Comparison of ENCODE assay signal across 12 cellular contexts in the genomic region with DNA sequence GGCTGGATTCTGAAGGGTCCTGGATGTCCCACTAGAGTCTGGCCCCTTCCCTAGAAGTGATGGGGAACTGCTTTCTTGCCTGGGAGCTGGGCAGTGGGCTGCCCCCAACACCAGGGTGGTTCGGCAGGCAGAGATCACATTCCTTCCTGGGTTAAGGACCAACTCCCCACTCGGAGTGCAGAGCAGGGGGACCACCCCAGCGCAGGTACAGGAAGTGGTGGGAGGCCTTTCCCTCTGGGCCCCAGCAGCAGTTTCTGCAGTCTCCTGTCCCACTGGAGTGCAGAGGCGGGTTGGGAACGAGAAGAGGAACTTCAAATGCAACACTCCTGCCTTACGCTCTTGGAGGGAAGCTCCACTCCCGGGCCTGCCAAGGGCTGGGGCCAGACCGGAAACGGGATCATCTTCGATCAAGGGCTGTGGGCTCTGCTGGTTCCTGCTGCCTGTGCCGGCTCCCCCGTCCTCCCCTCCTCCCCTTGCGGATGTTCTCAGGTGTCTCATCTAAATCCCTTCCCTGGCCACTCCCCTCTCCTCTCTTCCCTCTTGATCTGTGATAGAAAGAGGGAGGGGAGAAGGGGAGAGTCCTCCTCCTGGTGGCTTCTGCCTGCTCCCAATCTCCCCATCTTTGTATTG. TPM values are rescaled to one million over a fixed set of nuclear protein-coding genes. Genes with fewer than 3 reads are reported as not detected.
DNase-seq lines count a peak whose midpoint lies in the region; TF ChIP-seq lines count a peak whose summit lies in the region.
"Had no signal": no experiment of that assay in that cellular context is flagged by ENCODE, and none has a peak within 500 bp of the region (broad histone marks: within the 10 kb centered on the region; RNA-seq: fewer than 3 reads in every experiment).

No MANE protein-coding gene starts in this region.

- H3K23me2 ChIP-seq in H9 (ENCODE audit: insufficient read length, low read depth, low read length, poor library complexity, severe bottlenecking), result no peaks in the 10 kb centered on the region

- no peak overlapping the region for H3K23ac ChIP-seq in H9 (ENCODE audit: insufficient read length, low read depth, low read length)
- no peak overlapping the region for H3K23ac ChIP-seq in mesendoderm (ENCODE audit: low read length)

- H3K27ac Mint-ChIP-seq in H9, result peak overlapping the region in 2 of 3 experiments; percentile 64 to 85; a peak in 4 of 7 replicates
- H3K27ac Mint-ChIP-seq: activated CD4-positive, alpha-beta memory T cell treated with anti-CD3 and anti-CD28 coated beads for 36 hours; activated naive CD8-positive, alpha-beta T cell treated with anti-CD3 and anti-CD28 coated beads, Interleukin-2, amount 10 ng/mL, durations not matched to agents 7 days and 5 days had no signal

- TF ChIP-seq POLR2A in NB4 (IDR thresholded peaks at IDR 0.05; ENCODE audit: extremely low read depth, insufficient read length), result no peak

- no peak overlapping the region for H3K9ac ChIP-seq in H9 (ENCODE audit: extremely low read depth, insufficient read length, low read length)
- H3K9ac ChIP-seq in mesendoderm (ENCODE audit: low read length), result peak overlapping the region; percentile 57

- H3K56ac ChIP-seq in H9 (ENCODE audit: insufficient read length, low read depth, low read length), result no peak overlapping the region
- peak overlapping the region; percentile 79 for H3K56ac ChIP-seq in mesendoderm (ENCODE audit: low read length)

- H3K9me3 ChIP-seq in H9 (ENCODE audit: control insufficient read depth, low read depth, low read length), result no peaks in the 10 kb centered on the region
- H3K9me3 ChIP-seq: uterus had no signal

- no peak overlapping the region for H2AFZ ChIP-seq in H9 (ENCODE audit: low read length)

- H3K4me3 ChIP-seq in NB4 (ENCODE audit: low read depth, low read length) (no peak overlapping the region), mesendoderm (ENCODE audit: low read length) (no peak overlapping the region)
- H3K4me3 ChIP-seq: uterus had no signal

- H2BK5ac ChIP-seq in H9 (ENCODE audit: insufficient read length, low read length) (no peak overlapping the region), mesendoderm (ENCODE audit: low read length) (peak overlapping the region; percentile 18)

- no peak overlapping the region for H2AK5ac ChIP-seq in H9 (ENCODE audit: insufficient read length, low read length)
- no peak overlapping the region for H2AK5ac ChIP-seq in mesendoderm (ENCODE audit: low read length)

- H3K27ac ChIP-seq in H9 (ENCODE audit: insufficient read length, low read depth, low read length) (no peak overlapping the region), VCaP (peak overlapping the region; percentile 34; the same call in 1 of the 2 replicates), mesendoderm (ENCODE audit: low read depth, low read length) (peak overlapping the region; percentile 10), RWPE1 (no peak overlapping the region)
- H3K27ac ChIP-seq: uterus had no signal

- no peaks in the 10 kb centered on the region for H3K36me3 ChIP-seq in mesendoderm (ENCODE audit: control insufficient read depth, insufficient read depth, low read length)
- H3K36me3 ChIP-seq: uterus had no signal

- POLR2A ChIA-PET in RWPE1 (lab: Yijun Ruan, JAX; ENCODE audit: low non-redundant PET), result no interaction called here

- no peaks in the 10 kb centered on the region for H3K79me2 ChIP-seq in H9 (ENCODE audit: insufficient read depth, low read length)
- H3K79me2 ChIP-seq in mesendoderm (ENCODE audit: control insufficient read depth, insufficient read depth, low read length), result no peaks in the 10 kb centered on the region

- no peaks in the 10 kb centered on the region for H4K20me1 ChIP-seq in H9 (ENCODE audit: control insufficient read depth, insufficient read depth, insufficient read length)

- H4K5ac ChIP-seq in H9 (ENCODE audit: insufficient read length, low read depth, low read length), result no peak overlapping the region
- H4K5ac ChIP-seq in mesendoderm (ENCODE audit: low read length), result peak overlapping the region; percentile 59

- H2BK15ac ChIP-seq in H9 (ENCODE audit: low read depth, low read length) (no peak overlapping the region), mesendoderm (replicated peaks; ENCODE audit: low read depth) (no peak overlapping the region)

- no peaks in the 10 kb centered on the region for H3K79me1 ChIP-seq in H9 (ENCODE audit: insufficient read depth, low read depth, low read length, poor library complexity, severe bottlenecking)
- no peaks in the 10 kb centered on the region for H3K79me1 ChIP-seq in mesendoderm (ENCODE audit: low read length)

- no CpG with 5 or more reads among the region's 13 CpGs for WGBS in H9 (ENCODE audit: extremely low coverage, insufficient read length, low lambda C conversion rate)
- WGBS in mesendoderm (ENCODE audit: extremely low coverage, insufficient coverage, low lambda C conversion rate), result no CpG with 5 or more reads among the region's 13 CpGs

- H3K4ac ChIP-seq in H9 (ENCODE audit: low read depth, low read length) (no peak overlapping the region), mesendoderm (ENCODE audit: low read depth, low read length) (peak overlapping the region; percentile 41)

- H3K36me3 Mint-ChIP-seq in H9 (ENCODE audit: insufficient read depth in 1 of 3, low read depth in 3 of 3), result no peaks in the 10 kb centered on the region
- H3K36me3 Mint-ChIP-seq: activated CD4-positive, alpha-beta memory T cell treated with anti-CD3 and anti-CD28 coated beads for 36 hours; activated naive CD8-positive, alpha-beta T cell treated with anti-CD3 and anti-CD28 coated beads, Interleukin-2, amount 10 ng/mL, durations not matched to agents 7 days and 5 days had no signal

- H2BK120ac ChIP-seq in H9 (ENCODE audit: low read depth, low read length, poor library complexity, severe bottlenecking), result no peak overlapping the region
- peak overlapping the region; percentile 4 for H2BK120ac ChIP-seq in mesendoderm (ENCODE audit: low read depth, low read length)

- H3K18ac ChIP-seq in H9 (ENCODE audit: insufficient read length, low read depth, low read length) (peak overlapping the region; percentile 62), mesendoderm (ENCODE audit: low read length) (peak overlapping the region; percentile 42)

- H4K8ac ChIP-seq in H9 (replicated peaks; ENCODE audit: insufficient read length, low read depth, low read length) (no peak overlapping the region), mesendoderm (ENCODE audit: low read depth, low read length) (peak overlapping the region; percentile 29)

- peaks cover 39% of the 10 kb centered on the region for H3K27me3 Mint-ChIP-seq in H9 (ENCODE audit: low read depth)

- H2BK12ac ChIP-seq in H9 (ENCODE audit: insufficient read length, low read depth, low read length), result no peak overlapping the region

- DNase-seq in H9, result peak; percentile 99
- peak; percentile 48 for DNase-seq in NB4 (ENCODE audit: low read depth)
- DNase-seq in mesendoderm, result peak; percentile 98
- DNase-seq in mesenteric fat pad (ENCODE audit: low spot score), result no peak
- DNase-seq in NCI-H774 (lab: John Stamatoyannopoulos, UW), result no peak
- no peak for DNase-seq in RWPE1 (ENCODE audit: low spot score)
- DNase-seq: activated CD4-positive, alpha-beta memory T cell treated with anti-CD3 and anti-CD28 coated beads for 36 hours; activated naive CD8-positive, alpha-beta T cell treated with anti-CD3 and anti-CD28 coated beads, Interleukin-2, amount 10 ng/mL, durations not matched to agents 7 days and 5 days; cortex of kidney; NCI-H2227 treated with DMSO at 0.1 percent for 48 hours had no signal

- H3T11ph ChIP-seq in H9 (ENCODE audit: low read length), result no peak overlapping the region

- H3K4me3 Mint-ChIP-seq in H9, result peak overlapping the region; percentile 22 to 63; a peak in 4 of 5 replicates
- H3K4me3 Mint-ChIP-seq: activated CD4-positive, alpha-beta memory T cell treated with anti-CD3 and anti-CD28 coated beads for 36 hours; activated naive CD8-positive, alpha-beta T cell treated with anti-CD3 and anti-CD28 coated beads, Interleukin-2, amount 10 ng/mL, durations not matched to agents 7 days and 5 days had no signal

- H3K14ac ChIP-seq in H9 (ENCODE audit: insufficient read depth, low read length), result peak overlapping the region; percentile 64; the same call in 1 of the 2 replicates

- H2BK20ac ChIP-seq in H9 (ENCODE audit: low read depth, low read length, poor library complexity, severe bottlenecking), result no peak overlapping the region

- peaks cover 52 to 67% of the 10 kb centered on the region in 2 experiments for H3K4me1 Mint-ChIP-seq in H9

- H3K27me3 ChIP-seq in H9 (ENCODE audit: insufficient read depth, low read length) (no peaks in the 10 kb centered on the region; the same call in 1 of the 2 replicates), mesendoderm (ENCODE audit: insufficient read depth, low read length, poor library complexity) (no peaks in the 10 kb centered on the region)
- H3K27me3 ChIP-seq: uterus had no signal

- CTCF ChIA-PET in RWPE1 (lab: Yijun Ruan, JAX), result interaction anchor here (1.3 to 2.0 kb wide), 3 partner anchors 11 to 262 kb away, joined by 3 to 12 read pairs (median 3); no protein-coding TSS in a partner anchor

- H3K4me1 ChIP-seq in H9 (ENCODE audit: insufficient read depth, low read length) (peaks cover 7% of the 10 kb centered on the region; the same call in 1 of the 2 replicates), mesendoderm (ENCODE audit: control insufficient read depth, low read depth, low read length) (peaks cover 10% of the 10 kb centered on the region)
- H3K4me1 ChIP-seq: uterus had no signal

- H3K4me2 ChIP-seq in H9 (ENCODE audit: insufficient read depth, insufficient read length, low read length), result peak overlapping the region; percentile 19
- H3K4me2 ChIP-seq in mesendoderm (ENCODE audit: low read length), result peak overlapping the region; percentile 1

- H4K91ac ChIP-seq in H9 (ENCODE audit: insufficient read length, low read depth, low read length), result no peak overlapping the region

- H3K9me3 Mint-ChIP-seq in H9, result no peaks in the 10 kb centered on the region
- H3K9me3 Mint-ChIP-seq: activated CD4-positive, alpha-beta memory T cell treated with anti-CD3 and anti-CD28 coated beads for 36 hours; activated naive CD8-positive, alpha-beta T cell treated with anti-CD3 and anti-CD28 coated beads, Interleukin-2, amount 10 ng/mL, durations not matched to agents 7 days and 5 days had no signal

- TF ChIP-seq CTCF in H9 (conservative IDR thresholded peaks at IDR 0.05), result no peak
- TF ChIP-seq CTCF in NB4 (IDR thresholded peaks at IDR 0.05; ENCODE audit: low read depth, low read length), result no peak
- no peak for TF ChIP-seq CTCF in VCaP (conservative IDR thresholded peaks at IDR 0.05)
- no peak for TF ChIP-seq CTCF in RWPE1 (conservative IDR thresholded peaks at IDR 0.05; ENCODE audit: low read depth)

RNA-seq across cellular contexts. Expression of a gene that starts 9.0 kb away (rescaled TPM):
- total RNA-seq in H9 (2021), result 9.6 and 10.9 TPM in 2 replicates
- polyA plus RNA-seq in mesendoderm (2013, experiment 1 of 2), result 1.8 TPM
- polyA plus RNA-seq in mesendoderm (2013, experiment 2 of 2), result 1.7 TPM
- 42.0 TPM for total RNA-seq in mesenteric fat pad

Comparison
In these comparisons a context has a peak if more than half of its experiments do, and no peak if none do; other contexts are left out.
1. DNase-seq: peak in H9 (single experiment), NB4 (single experiment) and mesendoderm (single experiment); none in mesenteric fat pad (single experiment), NCI-H774 (single experiment) and RWPE1 (single experiment).
2. H3K27ac ChIP-seq: peak in VCaP (single experiment) and mesendoderm (single experiment); none in H9 (single experiment) and RWPE1 (single experiment).